13 cellular contexts compared by ENCODE assay signal in genomic region chr10:47239211-47239610, GRCh38.
DNase-seq lines count a peak whose midpoint lies in the region; TF ChIP-seq lines count a peak whose summit lies in the region.
"Had no signal": no experiment of that assay in that cellular context is flagged by ENCODE, and none has a peak within 500 bp of the region (broad histone marks: within the 10 kb centered on the region; RNA-seq: fewer than 3 reads in every experiment).

No MANE protein-coding gene starts in this region.

- no peaks in the 10 kb centered on the region for H3K23me2 ChIP-seq in H9 (ENCODE audit: insufficient read length, low read depth, low read length, poor library complexity, severe bottlenecking)

- H3K36me3 Mint-ChIP-seq in activated CD4-positive, alpha-beta memory T cell treated with anti-CD3 and anti-CD28 coated beads, Interleukin-2, amount 10 ng/mL, durations not matched to agents 7 days and 5 days (ENCODE audit: low read depth): no peaks in the 10 kb centered on the region
- H3K36me3 Mint-ChIP-seq in activated CD4-positive, alpha-beta memory T cell treated with anti-CD3 and anti-CD28 coated beads for 36 hours: no peaks in the 10 kb centered on the region
- H3K36me3 Mint-ChIP-seq in H9 (ENCODE audit: insufficient read depth in 1 of 3, low read depth in 3 of 3) (no peaks in the 10 kb centered on the region), nephron progenitor cell (ENCODE audit: low read depth) (no peaks in the 10 kb centered on the region)
- H3K36me3 Mint-ChIP-seq: CD8-positive, alpha-beta memory T cell had no signal

- no peak overlapping the region for H3K27ac ChIP-seq in H9 (ENCODE audit: insufficient read length, low read depth, low read length)
- no peak overlapping the region for H3K27ac ChIP-seq in spleen
- H3K27ac ChIP-seq: 22Rv1 had no signal

- H3K4ac ChIP-seq in H9 (ENCODE audit: low read depth, low read length): no peak overlapping the region

- no peak overlapping the region for H4K91ac ChIP-seq in H9 (ENCODE audit: insufficient read length, low read depth, low read length)

- H3K4me3 Mint-ChIP-seq in activated CD4-positive, alpha-beta memory T cell treated with anti-CD3 and anti-CD28 coated beads, Interleukin-2, amount 10 ng/mL, durations not matched to agents 7 days and 5 days: no peak overlapping the region
- H3K4me3 Mint-ChIP-seq in activated CD4-positive, alpha-beta memory T cell treated with anti-CD3 and anti-CD28 coated beads for 36 hours: no peak overlapping the region
- H3K4me3 Mint-ChIP-seq in H9 (no peak overlapping the region), nephron progenitor cell (no peak overlapping the region)
- H3K4me3 Mint-ChIP-seq: CD8-positive, alpha-beta memory T cell had no signal

- H3K27ac Mint-ChIP-seq in activated CD4-positive, alpha-beta memory T cell treated with anti-CD3 and anti-CD28 coated beads, Interleukin-2, amount 10 ng/mL, durations not matched to agents 7 days and 5 days: no peak overlapping the region
- no peak overlapping the region for H3K27ac Mint-ChIP-seq in activated CD4-positive, alpha-beta memory T cell treated with anti-CD3 and anti-CD28 coated beads for 36 hours
- H3K27ac Mint-ChIP-seq in H9: no peak overlapping the region
- H3K27ac Mint-ChIP-seq in nephron progenitor cell: no peak overlapping the region
- H3K27ac Mint-ChIP-seq: CD8-positive, alpha-beta memory T cell had no signal

- CTCF ChIA-PET in activated CD4-positive, alpha-beta memory T cell treated with anti-CD3 and anti-CD28 coated beads, Interleukin-2, amount 10 ng/mL, durations not matched to agents 7 days and 5 days (lab: Charles Lee): no interaction called here
- CTCF ChIA-PET in activated CD4-positive, alpha-beta memory T cell treated with anti-CD3 and anti-CD28 coated beads for 36 hours (lab: Charles Lee): no interaction called here

- intact Hi-C loops in activated CD4-positive, alpha-beta memory T cell treated with anti-CD3 and anti-CD28 coated beads for 36 hours (cut with micrococcal nuclease): no loop called here
- intact Hi-C loops in spleen (cut with DNase I; ENCODE audit: low total_unique reads): no loop called here

- no peak overlapping the region for H3K18ac ChIP-seq in H9 (ENCODE audit: insufficient read length, low read depth, low read length)

- H3K14ac ChIP-seq in H9 (ENCODE audit: insufficient read depth, low read length): no peak overlapping the region

- H3K4me1 ChIP-seq in H9 (ENCODE audit: insufficient read depth, low read length) (no peaks in the 10 kb centered on the region), spleen (no peaks in the 10 kb centered on the region)
- H3K4me1 ChIP-seq: Caco-2 had no signal

- no peak for TF ChIP-seq CTCF in H9 (conservative IDR thresholded peaks at IDR 0.05)
- no peak for TF ChIP-seq CTCF in spleen (IDR thresholded peaks at IDR 0.05 in 8 of 11, conservative IDR thresholded peaks at IDR 0.05 in 3 of 11)
- TF ChIP-seq CTCF in nephron progenitor cell (IDR thresholded peaks at IDR 0.05): no peak

- no CpG with 5 or more reads among the region's 3 CpGs for WGBS in H9 (ENCODE audit: extremely low coverage, insufficient read length, low lambda C conversion rate)
- WGBS in spleen, 5 donors: 56 to 66% (median 61%) methylated on average over 3 of the region's 3 CpGs

- H3K56ac ChIP-seq in H9 (ENCODE audit: insufficient read length, low read depth, low read length): no peak overlapping the region

- H3K23ac ChIP-seq in H9 (ENCODE audit: insufficient read length, low read depth, low read length): no peak overlapping the region

- no peak overlapping the region for H4K8ac ChIP-seq in H9 (replicated peaks; ENCODE audit: insufficient read length, low read depth, low read length)

- peak; percentile 1 for DNase-seq in activated CD4-positive, alpha-beta memory T cell treated with anti-CD3 and anti-CD28 coated beads, Interleukin-2, amount 10 ng/mL, durations not matched to agents 7 days and 5 days
- DNase-seq in activated CD4-positive, alpha-beta memory T cell treated with anti-CD3 and anti-CD28 coated beads for 36 hours: no peak
- DNase-seq in H9 (peak; percentile 6), islet precursor cell (peak; percentile 30), spleen (peak; percentile 20), NCI-H748 treated with DMSO at 0.1 percent for 48 hours (lab: John Stamatoyannopoulos, UW) (no peak), SKM-1 treated with dmso at 0.1 percent for 144 hours (lab: John Stamatoyannopoulos, UW; ENCODE audit: unreplicated experiment) (no peak), nephron progenitor cell (no peak)
- DNase-seq: CD8-positive, alpha-beta memory T cell; DMS53 had no signal

- no peak overlapping the region for H3K9ac ChIP-seq in H9 (ENCODE audit: extremely low read depth, insufficient read length, low read length)

- no peaks in the 10 kb centered on the region for H3K27me3 ChIP-seq in H9 (ENCODE audit: insufficient read depth, low read length)
- no peaks in the 10 kb centered on the region for H3K27me3 ChIP-seq in spleen (replicated peaks in 1 of 7)

- no peaks in the 10 kb centered on the region for H3K27me3 Mint-ChIP-seq in activated CD4-positive, alpha-beta memory T cell treated with anti-CD3 and anti-CD28 coated beads, Interleukin-2, amount 10 ng/mL, durations not matched to agents 7 days and 5 days
- H3K27me3 Mint-ChIP-seq in activated CD4-positive, alpha-beta memory T cell treated with anti-CD3 and anti-CD28 coated beads for 36 hours: no peaks in the 10 kb centered on the region
- peaks cover 2% of the 10 kb centered on the region; the same call in 1 of the 2 replicates for H3K27me3 Mint-ChIP-seq in H9 (ENCODE audit: low read depth)
- H3K27me3 Mint-ChIP-seq in nephron progenitor cell (ENCODE audit: low read depth, poor library complexity): peaks cover 9% of the 10 kb centered on the region

- no peak overlapping the region for H2AFZ ChIP-seq in H9 (ENCODE audit: low read length)

- no peak overlapping the region for H2AK5ac ChIP-seq in H9 (ENCODE audit: insufficient read length, low read length)

- no peak overlapping the region for H2BK15ac ChIP-seq in H9 (ENCODE audit: low read depth, low read length)

- no peak overlapping the region for H2BK5ac ChIP-seq in H9 (ENCODE audit: insufficient read length, low read length)

- H4K20me1 ChIP-seq in H9 (ENCODE audit: control insufficient read depth, insufficient read depth, insufficient read length): peaks cover 2% of the 10 kb centered on the region

- no peaks in the 10 kb centered on the region for H3K79me2 ChIP-seq in H9 (ENCODE audit: insufficient read depth, low read length)

- no peaks in the 10 kb centered on the region for H3K79me1 ChIP-seq in H9 (ENCODE audit: insufficient read depth, low read depth, low read length, poor library complexity, severe bottlenecking)

- H3K4me2 ChIP-seq in H9 (ENCODE audit: insufficient read depth, insufficient read length, low read length): no peak overlapping the region

- H2BK20ac ChIP-seq in H9 (ENCODE audit: low read depth, low read length, poor library complexity, severe bottlenecking): no peak overlapping the region

- H2BK120ac ChIP-seq in H9 (ENCODE audit: low read depth, low read length, poor library complexity, severe bottlenecking): no peak overlapping the region

- no peak overlapping the region for H4K5ac ChIP-seq in H9 (ENCODE audit: insufficient read length, low read depth, low read length)

- POLR2A ChIA-PET in activated CD4-positive, alpha-beta memory T cell treated with anti-CD3 and anti-CD28 coated beads, Interleukin-2, amount 10 ng/mL, durations not matched to agents 7 days and 5 days (lab: Charles Lee): no interaction called here
- POLR2A ChIA-PET in activated CD4-positive, alpha-beta memory T cell treated with anti-CD3 and anti-CD28 coated beads for 36 hours (lab: Charles Lee): no interaction called here

- no peak overlapping the region for H2BK12ac ChIP-seq in H9 (ENCODE audit: insufficient read length, low read depth, low read length)

- no peaks in the 10 kb centered on the region for H3K9me3 ChIP-seq in H9 (ENCODE audit: control insufficient read depth, low read depth, low read length)
- peaks cover 0 to 8% (median 2%) of the 10 kb centered on the region in 8 donors for H3K9me3 ChIP-seq in spleen
- H3K9me3 ChIP-seq: Caco-2 had no signal

- H3K4me1 Mint-ChIP-seq in activated CD4-positive, alpha-beta memory T cell treated with anti-CD3 and anti-CD28 coated beads, Interleukin-2, amount 10 ng/mL, durations not matched to agents 7 days and 5 days: no peaks in the 10 kb centered on the region
- H3K4me1 Mint-ChIP-seq in activated CD4-positive, alpha-beta memory T cell treated with anti-CD3 and anti-CD28 coated beads for 36 hours (ENCODE audit: low read depth): peaks cover 3% of the 10 kb centered on the region
- H3K4me1 Mint-ChIP-seq in H9 (peaks cover 7 to 10% of the 10 kb centered on the region in 2 experiments), nephron progenitor cell (peaks cover 19% of the 10 kb centered on the region)

- no peak overlapping the region for H3T11ph ChIP-seq in H9 (ENCODE audit: low read length)

- no peak overlapping the region for H3K4me3 ChIP-seq in spleen
- H3K4me3 ChIP-seq: GM12878 had no signal

- no peaks in the 10 kb centered on the region for H3K9me3 Mint-ChIP-seq in activated CD4-positive, alpha-beta memory T cell treated with anti-CD3 and anti-CD28 coated beads, Interleukin-2, amount 10 ng/mL, durations not matched to agents 7 days and 5 days
- H3K9me3 Mint-ChIP-seq in activated CD4-positive, alpha-beta memory T cell treated with anti-CD3 and anti-CD28 coated beads for 36 hours: no peaks in the 10 kb centered on the region
- H3K9me3 Mint-ChIP-seq in H9: no peaks in the 10 kb centered on the region
- H3K9me3 Mint-ChIP-seq in nephron progenitor cell: no peaks in the 10 kb centered on the region

- no peak for TF ChIP-seq POLR2A in spleen (IDR thresholded peaks at IDR 0.05)

- no peaks in the 10 kb centered on the region for H3K36me3 ChIP-seq in spleen

Comparison
In these comparisons a context has a peak if more than half of its experiments do, and no peak if none do; other contexts are left out.
1. DNase-seq: peak in activated CD4-positive, alpha-beta memory T cell treated with anti-CD3 and anti-CD28 coated beads, Interleukin-2, amount 10 ng/mL, durations not matched to agents 7 days and 5 days (single experiment), H9 (single experiment), islet precursor cell (single experiment) and spleen (single experiment); none in activated CD4-positive, alpha-beta memory T cell treated with anti-CD3 and anti-CD28 coated beads for 36 hours (single experiment), NCI-H748 treated with DMSO at 0.1 percent for 48 hours (single experiment), SKM-1 treated with dmso at 0.1 percent for 144 hours (single experiment) and nephron progenitor cell (single experiment).